8 cellular contexts compared by ENCODE assay signal in genomic region chr6:110813813-110814487, GRCh38. TPM values are rescaled to one million over a fixed set of nuclear protein-coding genes. Genes with fewer than 3 reads are reported as not detected.
DNase-seq lines count a peak whose midpoint lies in the region; ATAC-seq and TF ChIP-seq lines count a peak whose summit lies in the region.

No MANE protein-coding gene starts in this region.

- H3K27me3 ChIP-seq in BE2C: no peaks in the 10 kb centered on the region

- no peak for TF ChIP-seq CTCF in BE2C (IDR thresholded peaks at IDR 0.05; ENCODE audit: low read depth, low read length)

- H3K4me1 ChIP-seq in BE2C: no peaks in the 10 kb centered on the region

- H3K4me1 Mint-ChIP-seq in effector memory CD8-positive, alpha-beta T cell (ENCODE audit: low read depth in 2 of 2): peaks cover 16 to 20% of the 10 kb centered on the region in 2 donors
- peaks cover 18 to 45% (median 31%) of the 10 kb centered on the region in 4 donors for H3K4me1 Mint-ChIP-seq in naive thymus-derived CD8-positive, alpha-beta T cell

- H3K27me3 Mint-ChIP-seq in effector memory CD8-positive, alpha-beta T cell: no peaks in the 10 kb centered on the region
- H3K27me3 Mint-ChIP-seq in naive thymus-derived CD8-positive, alpha-beta T cell: peaks cover 0 to 4% (median 0%) of the 10 kb centered on the region in 5 donors

- ATAC-seq in effector memory CD8-positive, alpha-beta T cell (replicated peaks): no peak
- no peak for ATAC-seq in naive thymus-derived CD8-positive, alpha-beta T cell
- no peak for ATAC-seq in HG02642 (IDR thresholded peaks at IDR 0.05; ENCODE audit: poor library complexity, unreplicated experiment)

- no peaks in the 10 kb centered on the region for H3K9me3 Mint-ChIP-seq in effector memory CD8-positive, alpha-beta T cell
- no peaks in the 10 kb centered on the region for H3K9me3 Mint-ChIP-seq in naive thymus-derived CD8-positive, alpha-beta T cell

- DNase-seq in BE2C: no peak
- DNase-seq in GM19240 (ENCODE audit: insufficient read length, low spot score): peak; percentile 11
- peak; percentile 10 for DNase-seq in RPMI7951 (ENCODE audit: low read depth)
- DNase-seq in effector memory CD8-positive, alpha-beta T cell: no peak
- DNase-seq in naive thymus-derived CD8-positive, alpha-beta T cell: peak in 4 of 10 donors; percentile 2 to 6 (median 5)
- DNase-seq in NCI-H446 (lab: John Stamatoyannopoulos, UW): no peak
- no peak for DNase-seq in activated CD4-positive, CD25-positive, alpha-beta regulatory T cell treated with anti-CD3 and anti-CD28 coated beads, Interleukin-2, amount 50 U/mL, for 72 hours

- peaks cover 19% of the 10 kb centered on the region for H3K36me3 Mint-ChIP-seq in effector memory CD8-positive, alpha-beta T cell (ENCODE audit: insufficient read depth)
- H3K36me3 Mint-ChIP-seq in naive thymus-derived CD8-positive, alpha-beta T cell: no peaks in the 10 kb centered on the region

- peak overlapping the region; percentile 92 for H3K4me3 ChIP-seq in BE2C (ENCODE audit: low read depth, low read length)

- POLR2A ChIA-PET in naive thymus-derived CD8-positive, alpha-beta T cell (lab: Charles Lee): interaction anchor here (0.5 to 5.1 kb wide), 8 partner anchors 51 to 169 kb away, joined by 3 to 346 read pairs (median 11); partner anchors contain the start of genes AMD1 and RPF2

- H3K9me3 ChIP-seq in BE2C: no peaks in the 10 kb centered on the region; the same call in 1 of the 2 replicates

- peak overlapping the region; percentile 94 to 99 for H3K4me3 Mint-ChIP-seq in effector memory CD8-positive, alpha-beta T cell
- H3K4me3 Mint-ChIP-seq in naive thymus-derived CD8-positive, alpha-beta T cell: peak overlapping the region; percentile 91 to 100 (median 93)

- peak overlapping the region; percentile 97 for H3K27ac Mint-ChIP-seq in effector memory CD8-positive, alpha-beta T cell
- H3K27ac Mint-ChIP-seq in naive thymus-derived CD8-positive, alpha-beta T cell: peak overlapping the region; percentile 67 to 97 (median 90)

- no peaks in the 10 kb centered on the region for H3K36me3 ChIP-seq in BE2C

RNA-seq across cellular contexts. Expression of gene CDK19, which starts 1.3 kb away (rescaled TPM):
- 10.1 TPM for polyA plus RNA-seq in BE2C (2012; ENCODE audit: insufficient read depth, insufficient read length, low read depth)
- 14.5 and 18.6 TPM in 2 replicates for total RNA-seq in RPMI7951 (2014; rRNA removed; shearing (Covaris generic))
- 10 to 100 TPM; 19.0 to 20.0 TPM for total RNA-seq in naive thymus-derived CD8-positive, alpha-beta T cell
- polyA plus RNA-seq in naive thymus-derived CD8-positive, alpha-beta T cell: 1 to 10 TPM; 1.1 to 2.1 (median 1.5) TPM

Comparison
In these comparisons a context has a peak if more than half of its experiments do, and no peak if none do; other contexts are left out.
1. DNase-seq: peak in GM19240 (single experiment) and RPMI7951 (single experiment); none in BE2C (single experiment), effector memory CD8-positive, alpha-beta T cell (0 of 3), NCI-H446 (0 of 2) and activated CD4-positive, CD25-positive, alpha-beta regulatory T cell treated with anti-CD3 and anti-CD28 coated beads, Interleukin-2, amount 50 U/mL, for 72 hours (single experiment).